Comparison of ENCODE assay signal across 18 cellular contexts in genomic region chr17:82007228-82007494, GRCh38. TPM values are rescaled to one million over a fixed set of nuclear protein-coding genes. Genes with fewer than 3 reads are reported as not detected.
DNase-seq lines count a peak whose midpoint lies in the region; ATAC-seq and TF ChIP-seq lines count a peak whose summit lies in the region.
"Had no signal": no experiment of that assay in that cellular context is flagged by ENCODE, and none has a peak within 500 bp of the region (broad histone marks: within the 10 kb centered on the region; RNA-seq: fewer than 3 reads in every experiment).

No MANE protein-coding gene starts in this region.

- WGBS in SK-N-SH (ENCODE audit: low lambda C conversion rate), result 85% methylated on average over 5 of the region's 6 CpGs
- no CpG with 5 or more reads among the region's 6 CpGs for WGBS in neuronal stem cell (ENCODE audit: extremely low coverage in 2 of 2, insufficient read length in 2 of 2, insufficient replicate concordance in 1 of 2), 2 donors
- 90 to 96% methylated on average over 6 of the region's 6 CpGs for WGBS in sigmoid colon, 2 donors

- CTCF ChIA-PET in SK-N-SH (lab: Yijun Ruan, JAX), result interaction anchor here (0.7 to 35.7 kb wide), 4 partner anchors 14 to 1086 kb away, joined by 3 to 1216 read pairs (median 3); partner anchors contain the start of gene NOTUM

- H2BK5ac ChIP-seq in neuronal stem cell (ENCODE audit: low read length), result peak overlapping the region; percentile 39

- peak overlapping the region; percentile 60; the same call in 1 of the 2 replicates for H3K4me2 ChIP-seq in SK-N-SH
- no peak overlapping the region for H3K4me2 ChIP-seq in neuronal stem cell (ENCODE audit: insufficient read depth, low read length, poor library complexity, severe bottlenecking)

- H3K27ac ChIP-seq in SK-N-SH (ENCODE audit: low read depth in 2 of 2, low read length in 1 of 2) (peak overlapping the region in 1 of 2 experiments; percentile 63; a peak in 2 of 4 replicates), WERI-Rb-1 (peak overlapping the region; percentile 56), neuronal stem cell (replicated peaks; ENCODE audit: low read length) (no peak overlapping the region), sigmoid colon (peak overlapping the region in 3 of 4 donors; percentile 42 to 69 (median 53))
- H3K27ac ChIP-seq: 22Rv1, HL-60 had no signal

- H4K8ac ChIP-seq in neuronal stem cell (ENCODE audit: low read depth, low read length), result no peak overlapping the region

- peaks cover 11% of the 10 kb centered on the region; the same call in 1 of the 2 replicates for H3K79me2 ChIP-seq in SK-N-SH (ENCODE audit: insufficient read depth)

- no peak overlapping the region for H4K91ac ChIP-seq in neuronal stem cell (ENCODE audit: low read depth, low read length, poor library complexity)

- DNase-seq in SK-N-SH, result no peak
- DNase-seq in WERI-Rb-1, result no peak
- no peak for DNase-seq in neuronal stem cell (ENCODE audit: low spot score)
- DNase-seq in sigmoid colon, result no peak
- DNase-seq in NCI-H1436 treated with DMSO at 0.1 percent for 48 hours (lab: John Stamatoyannopoulos, UW), result no peak
- DNase-seq in Kasumi-1 (lab: John Stamatoyannopoulos, UW), result no peak
- DNase-seq: AML-193; Calu3; CD8-positive, alpha-beta T cell; DMS79 treated with DMSO at 0.1 percent for 48 hours; GF-D8; H9 had no signal

- intact Hi-C loops in sigmoid colon (cut with DNase I), result no loop called here

- TF ChIP-seq CTCF in SK-N-SH (IDR thresholded peaks at IDR 0.05), result no peak
- TF ChIP-seq CTCF in WERI-Rb-1 (IDR thresholded peaks at IDR 0.05; ENCODE audit: low read depth, low read length), result no peak
- TF ChIP-seq CTCF in sigmoid colon (IDR thresholded peaks at IDR 0.05), result no peak

- H3K9me3 ChIP-seq in SK-N-SH, result no peaks in the 10 kb centered on the region
- H3K9me3 ChIP-seq in WERI-Rb-1 (ENCODE audit: severe bottlenecking), result no peaks in the 10 kb centered on the region
- no peaks in the 10 kb centered on the region for H3K9me3 ChIP-seq in neuronal stem cell (replicated peaks in 1 of 2; ENCODE audit: control insufficient read depth in 2 of 2, insufficient read depth in 1 of 2, low read depth in 1 of 2, low read length in 2 of 2)
- H3K9me3 ChIP-seq in sigmoid colon, result no peaks in the 10 kb centered on the region
- H3K9me3 ChIP-seq: A549 had no signal

- peak overlapping the region; percentile 38 for H3K18ac ChIP-seq in neuronal stem cell (ENCODE audit: low read length)

- H3K36me3 ChIP-seq in SK-N-SH (replicated peaks in 1 of 2; ENCODE audit: control insufficient read depth in 1 of 2, insufficient read depth in 2 of 2, low read length in 1 of 2), result no peaks in the 10 kb centered on the region
- peaks cover 17% of the 10 kb centered on the region for H3K36me3 ChIP-seq in WERI-Rb-1
- H3K36me3 ChIP-seq in neuronal stem cell (replicated peaks in 1 of 2; ENCODE audit: control insufficient read depth in 2 of 2, insufficient read depth in 2 of 2, low read length in 2 of 2), result peaks cover 0 to 4% of the 10 kb centered on the region in 2 donors
- peaks cover 0 to 6% (median 0%) of the 10 kb centered on the region in 4 donors for H3K36me3 ChIP-seq in sigmoid colon

- no peak overlapping the region for H2BK12ac ChIP-seq in neuronal stem cell (ENCODE audit: low read length)

- TF ChIP-seq RAD21 in SK-N-SH (IDR thresholded peaks at IDR 0.05; ENCODE audit: low read length), result no peak

- H3K4me3 ChIP-seq in SK-N-SH (ENCODE audit: low read depth in 2 of 2, low read length in 1 of 2) (no peak overlapping the region), WERI-Rb-1 (ENCODE audit: low read depth, low read length) (no peak overlapping the region), neuronal stem cell (ENCODE audit: low read length in 2 of 2) (no peak overlapping the region), sigmoid colon (no peak overlapping the region)
- H3K4me3 ChIP-seq: A549 had no signal

- H3K27me3 ChIP-seq in SK-N-SH (ENCODE audit: insufficient read depth), result no peaks in the 10 kb centered on the region
- H3K27me3 ChIP-seq in WERI-Rb-1 (ENCODE audit: insufficient read depth, low read depth, severe bottlenecking), result no peaks in the 10 kb centered on the region
- H3K27me3 ChIP-seq in neuronal stem cell (ENCODE audit: control insufficient read depth in 3 of 3, insufficient read depth in 3 of 3, low read depth in 1 of 3, low read length in 3 of 3), result no peaks in the 10 kb centered on the region
- H3K27me3 ChIP-seq in sigmoid colon, result no peaks in the 10 kb centered on the region

- peaks cover 24% of the 10 kb centered on the region for H3F3A ChIP-seq in SK-N-SH (replicated peaks; ENCODE audit: insufficient read depth)

- no peak overlapping the region for H3K4ac ChIP-seq in neuronal stem cell (ENCODE audit: low read length)

- POLR2A ChIA-PET in SK-N-SH (lab: Yijun Ruan, JAX), result no interaction called here

- ATAC-seq in SK-N-SH treated with all-trans-retinoic acid at 6 μM for 48 hours, result no peak
- no peak for ATAC-seq in HG03354 (IDR thresholded peaks at IDR 0.05; ENCODE audit: poor library complexity, severe bottlenecking, unreplicated experiment)
- ATAC-seq: CD8-positive, alpha-beta T cell had no signal

- H3K4me1 ChIP-seq in SK-N-SH (ENCODE audit: control insufficient read depth in 1 of 2, insufficient read depth in 2 of 2, low read depth in 1 of 2, low read length in 1 of 2) (peaks cover 16 to 44% of the 10 kb centered on the region in 2 experiments; a peak in 3 of 4 replicates), neuronal stem cell (ENCODE audit: control insufficient read depth in 2 of 2, insufficient read depth in 1 of 2, low read depth in 1 of 2, low read length in 2 of 2) (peaks cover 3 to 14% of the 10 kb centered on the region in 2 donors), sigmoid colon (peaks cover 0 to 59% (median 50%) of the 10 kb centered on the region in 4 donors)

- H3K9ac ChIP-seq in SK-N-SH (peak overlapping the region; percentile 69), neuronal stem cell (ENCODE audit: low read depth, low read length, poor library complexity) (no peak overlapping the region)

- no peaks in the 10 kb centered on the region for H4K20me1 ChIP-seq in SK-N-SH (ENCODE audit: insufficient read depth)

- TF ChIP-seq POLR2A in sigmoid colon (IDR thresholded peaks at IDR 0.05), result no peak

- no peak for TF ChIP-seq EP300 in SK-N-SH (IDR thresholded peaks at IDR 0.05; ENCODE audit: borderline replicate concordance in 1 of 2, low read depth in 1 of 2, low read length in 1 of 2)
- TF ChIP-seq EP300 in sigmoid colon (IDR thresholded peaks at IDR 0.05), result no peak

- H2AK5ac ChIP-seq in neuronal stem cell (ENCODE audit: low read depth, low read length), result no peak overlapping the region

- H3K9me2 ChIP-seq in SK-N-SH, result no peaks in the 10 kb centered on the region

- H3K23ac ChIP-seq in neuronal stem cell (ENCODE audit: low read depth, low read length, poor library complexity), result no peak overlapping the region

- H3K14ac ChIP-seq in neuronal stem cell (ENCODE audit: low read length), result no peak overlapping the region

- H2AFZ ChIP-seq in SK-N-SH (ENCODE audit: low read depth) (no peak overlapping the region), neuronal stem cell (ENCODE audit: low read length) (no peak overlapping the region)

- no peak overlapping the region for H2BK120ac ChIP-seq in neuronal stem cell (ENCODE audit: low read depth, low read length)

- no peak overlapping the region for H2BK15ac ChIP-seq in neuronal stem cell (ENCODE audit: low read length)

- H3K79me1 ChIP-seq in neuronal stem cell (ENCODE audit: low read depth, low read length), result peaks cover 7% of the 10 kb centered on the region

RNA-seq across cellular contexts. Expression of gene CENPX, which starts 15.5 kb away (rescaled TPM):
- polyA plus RNA-seq in SK-N-SH (2012; rRNA removed) (247 and 255 TPM in 2 replicates), sigmoid colon (100 to 1,000 TPM; 249 to 273 (median 258) TPM)
- polyA plus RNA-seq in SK-N-SH (2012; cell fraction: cytosol; rRNA removed), result 145 and 202 TPM in 2 replicates
- polyA plus RNA-seq in SK-N-SH (2012; cell fraction: nucleus; rRNA removed), result 332 and 419 TPM in 2 replicates
- polyA plus RNA-seq in neuronal stem cell (2013, experiment 1 of 2), result 45.1 TPM
- 45.1 TPM for polyA plus RNA-seq in neuronal stem cell (2013, experiment 2 of 2)
- total RNA-seq in sigmoid colon, result 100 to 1,000 TPM in 3 of 4 donors, 10 to 100 TPM in 1; 78.4 to 164 (median 124) TPM

RNA-seq across cellular contexts. Expression of gene LRRC45, which starts 15.9 kb away (rescaled TPM):
- polyA plus RNA-seq in SK-N-SH (2012; rRNA removed) (30.3 and 31.5 TPM in 2 replicates), sigmoid colon (10 to 100 TPM in 1 of 3 donors, 1 to 10 TPM in 2; 6.6 to 28.6 (median 6.7) TPM)
- polyA plus RNA-seq in SK-N-SH (2012; cell fraction: cytosol; rRNA removed), result 9.3 and 14.9 TPM in 2 replicates
- 125 and 148 TPM in 2 replicates for polyA plus RNA-seq in SK-N-SH (2012; cell fraction: nucleus; rRNA removed)
- polyA plus RNA-seq in neuronal stem cell (2013, experiment 1 of 2), result 13.2 TPM
- 12.5 TPM for polyA plus RNA-seq in neuronal stem cell (2013, experiment 2 of 2)
- 1 to 10 TPM; 5.3 to 8.8 (median 6.9) TPM for total RNA-seq in sigmoid colon

RNA-seq across cellular contexts. Expression of gene RAC3, which starts 24.3 kb away (rescaled TPM):
- polyA plus RNA-seq in SK-N-SH (2012; rRNA removed) (69.9 and 83.6 TPM in 2 replicates), sigmoid colon (10 to 100 TPM in 1 of 3 donors, 1 to 10 TPM in 1, under 1 TPM in 1; 0.60 to 11.8 (median 2.8) TPM)
- polyA plus RNA-seq in SK-N-SH (2012; cell fraction: cytosol; rRNA removed), result 34.1 and 51.7 TPM in 2 replicates
- polyA plus RNA-seq in SK-N-SH (2012; cell fraction: nucleus; rRNA removed), result 103 and 145 TPM in 2 replicates
- 61.3 TPM for polyA plus RNA-seq in neuronal stem cell (2013, experiment 1 of 2)
- 55.7 TPM for polyA plus RNA-seq in neuronal stem cell (2013, experiment 2 of 2)
- 1 to 10 TPM in 3 of 4 donors, under 1 TPM in 1; 0.99 to 6.1 (median 2.8) TPM for total RNA-seq in sigmoid colon
- polyA plus RNA-seq: IgD-negative memory B cell had no signal

RNA-seq across cellular contexts. Expression of gene ASPSCR1, which starts 29.7 kb away (rescaled TPM):
- polyA plus RNA-seq in SK-N-SH (2012; rRNA removed), result 27.5 and 36.2 TPM in 2 replicates
- 13.9 and 21.1 TPM in 2 replicates for polyA plus RNA-seq in SK-N-SH (2012; cell fraction: cytosol; rRNA removed)
- polyA plus RNA-seq in SK-N-SH (2012; cell fraction: nucleus; rRNA removed), result 98.9 and 121 TPM in 2 replicates
- polyA plus RNA-seq in neuronal stem cell (2013, experiment 1 of 2), result 21.8 TPM
- polyA plus RNA-seq in neuronal stem cell (2013, experiment 2 of 2), result 24.2 TPM
- total RNA-seq in sigmoid colon, result 10 to 100 TPM in 3 of 4 donors, 1 to 10 TPM in 1; 9.3 to 27.7 (median 19.3) TPM
- 10 to 100 TPM; 23.4 to 35.9 (median 25.8) TPM for polyA plus RNA-seq in sigmoid colon

RNA-seq across cellular contexts. Expression of gene DCXR, which starts 30.3 kb away (rescaled TPM):
- polyA plus RNA-seq in SK-N-SH (2012; rRNA removed) (153 and 190 TPM in 2 replicates), sigmoid colon (100 to 1,000 TPM; 130 to 163 (median 147) TPM)
- polyA plus RNA-seq in SK-N-SH (2012; cell fraction: cytosol; rRNA removed), result 75.6 and 113 TPM in 2 replicates
- 168 and 433 TPM in 2 replicates for polyA plus RNA-seq in SK-N-SH (2012; cell fraction: nucleus; rRNA removed)
- polyA plus RNA-seq in neuronal stem cell (2013, experiment 1 of 2), result 72.9 TPM
- 72.2 TPM for polyA plus RNA-seq in neuronal stem cell (2013, experiment 2 of 2)
- 10 to 100 TPM; 44.3 to 94.8 (median 86.3) TPM for total RNA-seq in sigmoid colon
